In genomic region chr2:180029575-180029974, GRCh38 we compare ENCODE assay signal across 34 cellular contexts.
"Had no signal": no experiment of that assay in that cellular context is flagged by ENCODE, and none has a peak within 500 bp of the region (broad histone marks: within the 10 kb centered on the region; RNA-seq: fewer than 3 reads in every experiment).

No MANE protein-coding gene starts in this region.

- H3K27ac ChIP-seq: adrenal gland, ascending aorta, body of pancreas, brain microvascular endothelial cell, breast epithelium, cardiac muscle cell had no signal

- ATAC-seq: activated naive CD4-positive, alpha-beta T cell treated with anti-CD3 and anti-CD28 coated beads, Interleukin-2, amount 50 U/mL, for 72 hours; activated naive CD8-positive, alpha-beta T cell treated with anti-CD3 and anti-CD28 coated beads, Interleukin-2, amount 50 U/mL, for 24 hours; activated T-cell treated with anti-CD3 and anti-CD28 coated beads, Interleukin-2, amount 50 U/mL, for 4 hours; activated T-cell treated with anti-CD3 and anti-CD28 coated beads, Interleukin-2, amount 50 U/mL, for 72 hours; activated T-helper 17 cell treated with anti-CD3 and anti-CD28 coated beads, Interleukin-2, amount 50 U/mL, for 72 hours; body of pancreas had no signal

- H3K4me3 ChIP-seq: adrenal gland, ascending aorta, body of pancreas, breast epithelium, cardiac muscle cell had no signal

- DNase-seq: activated effector memory CD4-positive, alpha-beta T cell treated with anti-CD3 and anti-CD28 coated beads, Interleukin-2, amount 50 U/mL, for 16 hours; activated effector memory CD4-positive, alpha-beta T cell treated with Interleukin-2 at 50 U/mL for 16 hours; activated gamma-delta T cell; activated gamma-delta T cell treated with Interleukin-2 at 50 U/mL for 16 hours; activated naive CD4-positive, alpha-beta T cell; activated naive CD4-positive, alpha-beta T cell treated with anti-CD3 and anti-CD28 coated beads for 36 hours; activated naive CD4-positive, alpha-beta T cell treated with anti-CD3 and anti-CD28 coated beads, Interleukin-2, amount 10 ng/mL, durations not matched to agents 7 days and 5 days; activated naive CD4-positive, alpha-beta T cell treated with anti-CD3 and anti-CD28 coated beads, Interleukin-2, amount 50 U/mL, for 16 hours; activated naive CD4-positive, alpha-beta T cell treated with Interleukin-2 at 50 U/mL for 16 hours; activated naive CD8-positive, alpha-beta T cell treated with anti-CD3 and anti-CD28 coated beads for 36 hours; activated naive CD8-positive, alpha-beta T cell treated with anti-CD3 and anti-CD28 coated beads, Interleukin-2, amount 10 ng/mL, durations not matched to agents 7 days and 5 days; activated naive CD8-positive, alpha-beta T cell treated with anti-CD3 and anti-CD28 coated beads, Interleukin-2, amount 50 U/mL, for 24 hours; activated T-cell treated with anti-CD3 and anti-CD28 coated beads, Interleukin-2, amount 50 U/mL, for 1 hour; activated T-cell treated with anti-CD3 and anti-CD28 coated beads, Interleukin-2, amount 50 U/mL, for 24 hours; activated T-cell treated with anti-CD3 and anti-CD28 coated beads, Interleukin-2, amount 50 U/mL, for 4 hours; activated T-cell treated with anti-CD3 and anti-CD28 coated beads, Interleukin-2, amount 50 U/mL, for 48 hours; activated T-cell treated with anti-CD3 and anti-CD28 coated beads, Interleukin-2, amount 50 U/mL, for 72 hours; adrenal gland; amniotic stem cell; amygdala; anterior cingulate cortex; aorta; body of pancreas; brain microvascular endothelial cell; caudate nucleus; central memory CD4-positive, alpha-beta T cell; cerebellar nuclear complex had no signal

- FAIRE-seq: astrocyte, bronchial epithelial cell had no signal

- H3K27me3 ChIP-seq: adrenal gland, ascending aorta, body of pancreas, brain microvascular endothelial cell, breast epithelium, cardiac muscle cell had no signal

- H3K9me3 ChIP-seq: adrenal gland, body of pancreas had no signal

- H3K36me3 ChIP-seq: adrenal gland, ascending aorta, brain microvascular endothelial cell, breast epithelium, cardiac muscle cell had no signal

- H3K4me1 ChIP-seq: adrenal gland, ascending aorta, body of pancreas, breast epithelium had no signal
